Comparison of ENCODE assay signal across 17 cellular contexts in the genomic region with DNA sequence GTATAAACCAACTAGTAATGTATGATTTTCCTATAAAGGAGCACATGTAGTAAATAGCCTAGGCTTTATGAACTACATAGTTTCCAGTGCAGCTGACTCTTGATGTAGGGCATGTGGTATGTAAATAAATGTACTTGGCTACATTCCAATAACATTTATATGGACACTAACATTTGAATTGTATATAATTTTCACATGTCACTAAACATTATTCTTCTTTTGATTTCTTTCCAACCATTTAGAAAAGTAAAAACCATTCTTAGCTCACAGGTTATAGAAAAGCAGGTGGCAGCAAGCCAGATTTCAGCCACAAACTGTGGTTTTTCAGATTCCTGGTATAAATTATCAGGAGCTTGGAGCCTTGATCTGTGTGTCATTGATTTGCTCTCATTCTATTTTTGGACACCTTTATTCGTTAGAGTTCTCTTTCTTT.
A peak's percentile ranks its signal among the peaks of the same experiment; 100 is the strongest.
DNase-seq lines count a peak whose midpoint lies in the region; ATAC-seq and TF ChIP-seq lines count a peak whose summit lies in the region.
"Had no signal": no experiment of that assay in that cellular context is flagged by ENCODE, and none has a peak within 500 bp of the region (broad histone marks: within the 10 kb centered on the region; RNA-seq: fewer than 3 reads in every experiment).

No MANE protein-coding gene starts in this region.

- peaks cover 6% of the 10 kb centered on the region; the same call in 1 of the 2 replicates for H3K4me1 ChIP-seq in BLaER1
- H3K4me1 ChIP-seq: left ventricle myocardium inferior, thyroid gland had no signal

- no peaks in the 10 kb centered on the region for H3K9me3 ChIP-seq in BLaER1
- H3K9me3 ChIP-seq: left ventricle myocardium inferior, thyroid gland had no signal

- TF ChIP-seq CTCF in brain microvascular endothelial cell (IDR thresholded peaks at IDR 0.05; ENCODE audit: low read depth, low read length, missing control alignments) = no peak

- ATAC-seq in HG02840 (IDR thresholded peaks at IDR 0.05; ENCODE audit: low FRiP score, unreplicated experiment) (no peak), HG03196 (IDR thresholded peaks at IDR 0.05; ENCODE audit: unreplicated experiment) (no peak)
- ATAC-seq: naive thymus-derived CD4-positive, alpha-beta T cell; WTC11 had no signal

- TF ChIP-seq POLR2A in erythroblast (IDR thresholded peaks at IDR 0.05; ENCODE audit: low read length) = no peak

- DNase-seq in LHCN-M2 (ENCODE audit: low read depth) = peak; percentile 3
- DNase-seq in NCI-H345 treated with DMSO at 0.1 percent for 48 hours (lab: John Stamatoyannopoulos, UW; ENCODE audit: unreplicated experiment) = peak; percentile 97
- DNase-seq in brain microvascular endothelial cell = peak; percentile 27
- DNase-seq in islet precursor cell = no peak
- no peak for DNase-seq in erythroblast (lab: John Stamatoyannopoulos, UW)
- DNase-seq: activated naive CD4-positive, alpha-beta T cell treated with anti-CD3 and anti-CD28 coated beads, Interleukin-2, amount 50 U/mL, for 16 hours; DMS 273 treated with DMSO at 0.1 percent for 48 hours; hippocampal formation; left ventricle myocardium inferior; naive thymus-derived CD4-positive, alpha-beta T cell; stimulated activated CD4-positive, alpha-beta T cell treated with anti-CD3 and anti-CD28 coated beads, Interleukin-1b, Interleukin-23, amount 100 ng/mL, for 48 hours; thyroid gland had no signal

- H3K36me3 ChIP-seq in BLaER1 = no peaks in the 10 kb centered on the region
- no peaks in the 10 kb centered on the region for H3K36me3 ChIP-seq in brain microvascular endothelial cell (replicated peaks)
- H3K36me3 ChIP-seq: left ventricle myocardium inferior, thyroid gland had no signal

- peak overlapping the region; percentile 21; the same call in 1 of the 2 replicates for H3K4me2 ChIP-seq in BLaER1

- H3K27me3 ChIP-seq in BLaER1 (no peaks in the 10 kb centered on the region), brain microvascular endothelial cell (replicated peaks) (no peaks in the 10 kb centered on the region)
- H3K27me3 ChIP-seq: thyroid gland had no signal

- no peaks in the 10 kb centered on the region for H4K20me1 ChIP-seq in BLaER1

- no peak overlapping the region for H3K4me3 ChIP-seq in BLaER1
- no peak overlapping the region for H3K4me3 ChIP-seq in brain microvascular endothelial cell (ENCODE audit: low read depth, low read length)
- H3K4me3 ChIP-seq: left ventricle myocardium inferior, thyroid gland had no signal

- no peak overlapping the region for H3K9ac ChIP-seq in BLaER1

- in situ Hi-C loops in brain microvascular endothelial cell (cut with HindIII; ENCODE audit: low pct_ligation_motif_present, low sequenced_read_pairs) = no loop called here

- no peak overlapping the region for H3K27ac ChIP-seq in BLaER1
- H3K27ac ChIP-seq in brain microvascular endothelial cell = no peak overlapping the region
- H3K27ac ChIP-seq: epithelial cell of prostate, left ventricle myocardium inferior, thyroid gland had no signal

Comparison
In these comparisons a context has a peak if more than half of its experiments do, and no peak if none do; other contexts are left out.
1. DNase-seq: peak in LHCN-M2 (single experiment), NCI-H345 treated with DMSO at 0.1 percent for 48 hours (single experiment) and brain microvascular endothelial cell (single experiment); none in islet precursor cell (single experiment) and erythroblast (0 of 2).